ENCODE assay signal across 28 cellular contexts in the genomic region with DNA sequence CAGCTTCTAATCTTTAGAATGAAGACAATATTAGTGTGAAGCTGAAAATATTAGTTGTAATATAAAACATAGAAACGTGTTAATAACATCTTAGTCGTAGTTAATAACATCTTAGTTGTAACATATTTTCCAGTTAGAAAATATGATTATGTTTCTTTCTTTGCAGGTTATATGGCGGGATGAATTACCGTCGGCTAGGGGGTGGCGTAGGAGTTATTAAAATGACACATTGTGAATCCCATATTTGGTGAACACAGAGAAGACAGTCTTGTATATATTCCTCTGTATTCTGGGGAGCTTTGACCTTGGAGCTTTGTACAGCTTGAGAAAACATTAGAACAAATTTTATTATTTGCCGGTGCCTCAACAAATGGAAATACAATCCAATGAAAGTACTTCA.
"Had no signal": no experiment of that assay in that cellular context is flagged by ENCODE, and none has a peak within 500 bp of the region (broad histone marks: within the 10 kb centered on the region; RNA-seq: fewer than 3 reads in every experiment).

No MANE protein-coding gene starts in this region.

- H3K4me1 ChIP-seq: esophagus muscularis mucosa, esophagus squamous epithelium, foreskin keratinocyte, gastrocnemius medialis, gastroesophageal sphincter, heart left ventricle, heart right ventricle had no signal

- H3K9me3 Mint-ChIP-seq: dendritic cell treated with granulocyte-macrophage colony-stimulating factor and Interleukin-4, amounts not matched to agents 40 ng/mL and 50 ng/mL, for 4 days; effector memory CD8-positive, alpha-beta T cell; endodermal cell had no signal

- DNase-seq: cortex of kidney; dermis blood vessel endothelial cell; dorsolateral prefrontal cortex; effector CD4-positive, alpha-beta T cell; effector CD8-positive, alpha-beta T cell; effector memory CD4-positive, alpha-beta T cell; effector memory CD8-positive, alpha-beta T cell; endodermal cell; erythroblast; esophagus squamous epithelium; foreskin fibroblast; foreskin keratinocyte; foreskin melanocyte; gastrocnemius medialis; glutamatergic neuron; heart left ventricle; heart right ventricle; hippocampal formation had no signal

- H3K27me3 Mint-ChIP-seq: dendritic cell treated with granulocyte-macrophage colony-stimulating factor and Interleukin-4, amounts not matched to agents 40 ng/mL and 50 ng/mL, for 4 days; effector memory CD8-positive, alpha-beta T cell had no signal

- FAIRE-seq: endometrium, endothelial cell of umbilical vein, frontal cortex had no signal

- H3K27me3 ChIP-seq: dorsolateral prefrontal cortex, esophagus muscularis mucosa, esophagus squamous epithelium, foreskin keratinocyte, gastrocnemius medialis, gastroesophageal sphincter, heart left ventricle, heart right ventricle, hepatocyte had no signal

- H3K4me3 Mint-ChIP-seq: dendritic cell treated with granulocyte-macrophage colony-stimulating factor and Interleukin-4, amounts not matched to agents 40 ng/mL and 50 ng/mL, for 4 days; effector memory CD8-positive, alpha-beta T cell; endodermal cell had no signal

- H3K4me3 ChIP-seq: coronary artery, dorsolateral prefrontal cortex, esophagus muscularis mucosa, esophagus squamous epithelium, gastrocnemius medialis, gastroesophageal sphincter, heart left ventricle, heart right ventricle, hepatocyte had no signal

- H3K27ac ChIP-seq: coronary artery, epithelial cell of prostate, esophagus muscularis mucosa, esophagus squamous epithelium, foreskin keratinocyte, gastrocnemius medialis, gastroesophageal sphincter, heart left ventricle, heart right ventricle, hepatocyte had no signal

- H3K27ac Mint-ChIP-seq: dendritic cell treated with granulocyte-macrophage colony-stimulating factor and Interleukin-4, amounts not matched to agents 40 ng/mL and 50 ng/mL, for 4 days; endodermal cell had no signal

- H3K9me3 ChIP-seq: esophagus muscularis mucosa, esophagus squamous epithelium, gastrocnemius medialis, gastroesophageal sphincter, heart left ventricle, heart right ventricle had no signal

- ATAC-seq: effector memory CD8-positive, alpha-beta T cell; esophagus mucosa; foreskin keratinocyte; gastrocnemius medialis; gastroesophageal sphincter; heart left ventricle; heart right ventricle had no signal
